33 cellular contexts compared by ENCODE assay signal in genomic region chr4:54449999-54450398, GRCh38.
"Had no signal": no experiment of that assay in that cellular context is flagged by ENCODE, and none has a peak within 500 bp of the region (broad histone marks: within the 10 kb centered on the region; RNA-seq: fewer than 3 reads in every experiment).

No MANE protein-coding gene starts in this region.

- H3K27me3 ChIP-seq: adrenal gland, body of pancreas, esophagus squamous epithelium, gastroesophageal sphincter, heart right ventricle, hepatocyte had no signal

- H3K4me3 ChIP-seq: adrenal gland, body of pancreas, esophagus squamous epithelium, gastroesophageal sphincter, heart right ventricle, hepatocyte had no signal

- H3K36me3 ChIP-seq: adrenal gland, esophagus squamous epithelium, gastroesophageal sphincter, heart right ventricle had no signal

- H3K4me2 ChIP-seq: hepatocyte had no signal

- FAIRE-seq: colon, endometrium, endothelial cell of umbilical vein had no signal

- H3K27ac ChIP-seq: adrenal gland, body of pancreas, epithelial cell of prostate, esophagus squamous epithelium, gastroesophageal sphincter, heart right ventricle, hepatocyte had no signal

- H3K9me3 ChIP-seq: adrenal gland, body of pancreas had no signal

- ATAC-seq: activated CD4-positive, alpha-beta T cell treated with anti-CD3 and anti-CD28 coated beads for 36 hours; activated CD8-positive, alpha-beta memory T cell treated with anti-CD3 and anti-CD28 coated beads, Interleukin-2, amount 10 ng/mL, durations not matched to agents 7 days and 5 days; activated CD8-positive, alpha-beta T cell treated with anti-CD3 and anti-CD28 coated beads, Interleukin-2, amount 10 ng/mL, durations not matched to agents 7 days and 5 days; activated naive CD8-positive, alpha-beta T cell treated with anti-CD3 and anti-CD28 coated beads, Interleukin-2, amount 50 U/mL, for 24 hours; body of pancreas; effector memory CD8-positive, alpha-beta T cell; gastroesophageal sphincter; heart right ventricle had no signal

- H3K79me2 ChIP-seq: hepatocyte had no signal

- H2AFZ ChIP-seq: hepatocyte had no signal

- H3K4me1 ChIP-seq: adrenal gland, body of pancreas, esophagus squamous epithelium, gastroesophageal sphincter, heart right ventricle had no signal

- DNase-seq: activated CD4-positive, alpha-beta memory T cell treated with anti-CD3 and anti-CD28 coated beads for 36 hours; activated CD4-positive, alpha-beta T cell treated with anti-CD3 and anti-CD28 coated beads for 36 hours; activated CD4-positive, alpha-beta T cell treated with anti-CD3 and anti-CD28 coated beads, Interleukin-2, amount 10 ng/mL, durations not matched to agents 24 days and 14 days; activated CD4-positive, CD25-positive, alpha-beta regulatory T cell; activated CD4-positive, CD25-positive, alpha-beta regulatory T cell treated with anti-CD3 and anti-CD28 coated beads, Interleukin-2, amount 50 U/mL, for 72 hours; activated CD8-positive, alpha-beta memory T cell treated with anti-CD3 and anti-CD28 coated beads, Interleukin-2, amount 10 ng/mL, durations not matched to agents 7 days and 5 days; activated CD8-positive, alpha-beta memory T cell treated with anti-CD3 and anti-CD28 coated beads, Interleukin-2, amount 50 U/mL, for 4 hours; activated CD8-positive, alpha-beta T cell treated with anti-CD3 and anti-CD28 coated beads, Interleukin-2, amount 10 ng/mL, durations not matched to agents 7 days and 5 days; activated effector memory CD4-positive, alpha-beta T cell treated with anti-CD3 and anti-CD28 coated beads, Interleukin-2, amount 50 U/mL, for 16 hours; activated naive CD4-positive, alpha-beta T cell treated with anti-CD3 and anti-CD28 coated beads for 36 hours; activated naive CD8-positive, alpha-beta T cell treated with anti-CD3 and anti-CD28 coated beads for 36 hours; activated naive CD8-positive, alpha-beta T cell treated with anti-CD3 and anti-CD28 coated beads, Interleukin-2, amount 50 U/mL, for 24 hours; activated T-cell treated with anti-CD3 and anti-CD28 coated beads, Interleukin-2, amount 50 U/mL, for 1 hour; activated T-cell treated with anti-CD3 and anti-CD28 coated beads, Interleukin-2, amount 50 U/mL, for 48 hours; adrenal gland; amygdala; aorta; body of pancreas; caudate nucleus; cortex of kidney; dermis blood vessel endothelial cell; effector CD4-positive, alpha-beta T cell; effector memory CD8-positive, alpha-beta T cell; esophagus squamous epithelium; foreskin melanocyte; heart right ventricle; T1000 had no signal
